32 cellular contexts compared by ENCODE assay signal in genomic region chr16:27764427-27764826, GRCh38.
"Had no signal": no experiment of that assay in that cellular context is flagged by ENCODE, and none has a peak within 500 bp of the region (broad histone marks: within the 10 kb centered on the region; RNA-seq: fewer than 3 reads in every experiment).

No MANE protein-coding gene starts in this region.

- H3K9me3 ChIP-seq: adrenal gland, body of pancreas had no signal

- H3K27ac Mint-ChIP-seq: activated B cell treated with CpG ODN at 0.5 μM for 24 hours; activated CD4-positive, alpha-beta memory T cell treated with anti-CD3 and anti-CD28 coated beads, Interleukin-2, amount 10 ng/mL, durations not matched to agents 7 days and 5 days; activated CD4-positive, alpha-beta T cell treated with anti-CD3 and anti-CD28 coated beads for 36 hours; activated CD4-positive, alpha-beta T cell treated with anti-CD3 and anti-CD28 coated beads, Interleukin-2, amount 10 ng/mL, durations not matched to agents 7 days and 5 days; activated CD8-positive, alpha-beta memory T cell treated with anti-CD3 and anti-CD28 coated beads, Interleukin-2, amount 10 ng/mL, durations not matched to agents 7 days and 5 days; activated CD8-positive, alpha-beta T cell treated with anti-CD3 and anti-CD28 coated beads, Interleukin-2, amount 10 ng/mL, durations not matched to agents 7 days and 5 days; activated naive CD4-positive, alpha-beta T cell treated with anti-CD3 and anti-CD28 coated beads for 36 hours; activated naive CD4-positive, alpha-beta T cell treated with anti-CD3 and anti-CD28 coated beads, Interleukin-2, amount 50 U/mL, for 72 hours; activated naive CD8-positive, alpha-beta T cell treated with anti-CD3 and anti-CD28 coated beads for 36 hours; activated T-cell treated with anti-CD3 and anti-CD28 coated beads, Interleukin-2, amount 50 U/mL, for 24 hours; T-helper 1 cell treated with Interleukin-12 subunit alpha and Interleukin-12 subunit beta and Interleukin-4 antibody, amounts not matched to agents 30 μg/mL and 1 μg/mL, for 36 hours; T-helper 2 cell treated with Interferon-gamma antibody and Interleukin-4, amounts not matched to agents 5 μg/mL and 100 μg/mL, for 36 hours had no signal

- H3K27ac ChIP-seq: adrenal gland, body of pancreas, brain microvascular endothelial cell, breast epithelium, VCaP had no signal

- H3K4me3 ChIP-seq: adrenal gland, body of pancreas, breast epithelium had no signal

- H3K36me3 ChIP-seq: brain microvascular endothelial cell, breast epithelium had no signal

- ATAC-seq: activated CD4-positive, alpha-beta T cell treated with anti-CD3 and anti-CD28 coated beads for 36 hours; activated CD8-positive, alpha-beta memory T cell treated with anti-CD3 and anti-CD28 coated beads, Interleukin-2, amount 10 ng/mL, durations not matched to agents 7 days and 5 days; activated CD8-positive, alpha-beta T cell treated with anti-CD3 and anti-CD28 coated beads, Interleukin-2, amount 10 ng/mL, durations not matched to agents 7 days and 5 days; activated naive CD4-positive, alpha-beta T cell treated with anti-CD3 and anti-CD28 coated beads, Interleukin-2, amount 50 U/mL, for 72 hours; body of pancreas had no signal

- H3K9me3 Mint-ChIP-seq: activated CD4-positive, alpha-beta memory T cell treated with anti-CD3 and anti-CD28 coated beads, Interleukin-2, amount 10 ng/mL, durations not matched to agents 7 days and 5 days; activated naive CD4-positive, alpha-beta T cell treated with anti-CD3 and anti-CD28 coated beads for 36 hours; activated naive CD4-positive, alpha-beta T cell treated with anti-CD3 and anti-CD28 coated beads, Interleukin-2, amount 50 U/mL, for 72 hours; activated naive CD8-positive, alpha-beta T cell treated with anti-CD3 and anti-CD28 coated beads for 36 hours; activated T-cell treated with anti-CD3 and anti-CD28 coated beads, Interleukin-2, amount 50 U/mL, for 24 hours; T-helper 1 cell treated with Interleukin-12 subunit alpha and Interleukin-12 subunit beta and Interleukin-4 antibody, amounts not matched to agents 30 μg/mL and 1 μg/mL, for 36 hours; T-helper 2 cell treated with Interferon-gamma antibody and Interleukin-4, amounts not matched to agents 5 μg/mL and 100 μg/mL, for 36 hours had no signal

- H3K27me3 ChIP-seq: adrenal gland, body of pancreas, brain microvascular endothelial cell, breast epithelium had no signal

- H3K4me1 ChIP-seq: adrenal gland, body of pancreas, breast epithelium had no signal

- H3K4me3 Mint-ChIP-seq: activated B cell treated with CpG ODN at 0.5 μM for 24 hours; activated CD4-positive, alpha-beta memory T cell treated with anti-CD3 and anti-CD28 coated beads, Interleukin-2, amount 10 ng/mL, durations not matched to agents 7 days and 5 days; activated CD4-positive, alpha-beta T cell treated with anti-CD3 and anti-CD28 coated beads for 36 hours; activated CD4-positive, alpha-beta T cell treated with anti-CD3 and anti-CD28 coated beads, Interleukin-2, amount 10 ng/mL, durations not matched to agents 7 days and 5 days; activated CD8-positive, alpha-beta memory T cell treated with anti-CD3 and anti-CD28 coated beads, Interleukin-2, amount 10 ng/mL, durations not matched to agents 7 days and 5 days; activated CD8-positive, alpha-beta T cell treated with anti-CD3 and anti-CD28 coated beads, Interleukin-2, amount 10 ng/mL, durations not matched to agents 7 days and 5 days; activated naive CD4-positive, alpha-beta T cell treated with anti-CD3 and anti-CD28 coated beads for 36 hours; activated naive CD8-positive, alpha-beta T cell treated with anti-CD3 and anti-CD28 coated beads for 36 hours; activated T-cell treated with anti-CD3 and anti-CD28 coated beads, Interleukin-2, amount 50 U/mL, for 24 hours; T-helper 1 cell treated with Interleukin-12 subunit alpha and Interleukin-12 subunit beta and Interleukin-4 antibody, amounts not matched to agents 30 μg/mL and 1 μg/mL, for 36 hours; T-helper 2 cell treated with Interferon-gamma antibody and Interleukin-4, amounts not matched to agents 5 μg/mL and 100 μg/mL, for 36 hours had no signal

- DNase-seq: activated B cell treated with CpG ODN at 0.5 μM for 24 hours; activated CD4-positive, alpha-beta memory T cell treated with anti-CD3 and anti-CD28 coated beads, Interleukin-2, amount 10 ng/mL, durations not matched to agents 7 days and 5 days; activated CD4-positive, alpha-beta T cell treated with anti-CD3 and anti-CD28 coated beads for 1 hour; activated CD4-positive, alpha-beta T cell treated with anti-CD3 and anti-CD28 coated beads for 36 hours; activated CD4-positive, alpha-beta T cell treated with anti-CD3 and anti-CD28 coated beads for 48 hours; activated CD4-positive, alpha-beta T cell treated with anti-CD3 and anti-CD28 coated beads, Interleukin-2, amount 10 ng/mL, durations not matched to agents 7 days and 5 days; activated CD4-positive, alpha-beta T cell treated with anti-CD3 and anti-CD28 coated beads, Interleukin-2, amount 50 U/mL, for 48 hours; activated CD8-positive, alpha-beta memory T cell treated with anti-CD3 and anti-CD28 coated beads for 24 hours; activated CD8-positive, alpha-beta memory T cell treated with anti-CD3 and anti-CD28 coated beads, Interleukin-2, amount 10 ng/mL, durations not matched to agents 7 days and 5 days; activated CD8-positive, alpha-beta memory T cell treated with anti-CD3 and anti-CD28 coated beads, Interleukin-2, amount 50 U/mL, for 48 hours; activated CD8-positive, alpha-beta T cell treated with anti-CD3 and anti-CD28 coated beads, Interleukin-2, amount 10 ng/mL, durations not matched to agents 7 days and 5 days; activated effector memory CD4-positive, alpha-beta T cell treated with anti-CD3 and anti-CD28 coated beads, Interleukin-2, amount 50 U/mL, for 16 hours; activated gamma-delta T cell treated with Interleukin-2 at 50 U/mL for 16 hours; activated naive CD4-positive, alpha-beta T cell; activated naive CD4-positive, alpha-beta T cell treated with anti-CD3 and anti-CD28 coated beads for 36 hours; activated naive CD4-positive, alpha-beta T cell treated with anti-CD3 and anti-CD28 coated beads, Interleukin-2, amount 50 U/mL, for 16 hours; activated naive CD8-positive, alpha-beta T cell treated with anti-CD3 and anti-CD28 coated beads for 36 hours; activated T-cell treated with anti-CD3 and anti-CD28 coated beads, Interleukin-2, amount 50 U/mL, for 24 hours; activated T-cell treated with anti-CD3 and anti-CD28 coated beads, Interleukin-2, amount 50 U/mL, for 48 hours; adrenal gland; amniotic stem cell; body of pancreas; brain microvascular endothelial cell; central memory CD4-positive, alpha-beta T cell; T-helper 1 cell; T-helper 2 cell; T-helper 9 cell had no signal

- H3K4me1 Mint-ChIP-seq: activated CD4-positive, alpha-beta memory T cell treated with anti-CD3 and anti-CD28 coated beads, Interleukin-2, amount 10 ng/mL, durations not matched to agents 7 days and 5 days; activated CD4-positive, alpha-beta T cell treated with anti-CD3 and anti-CD28 coated beads for 36 hours; activated CD8-positive, alpha-beta memory T cell treated with anti-CD3 and anti-CD28 coated beads, Interleukin-2, amount 10 ng/mL, durations not matched to agents 7 days and 5 days; activated naive CD8-positive, alpha-beta T cell treated with anti-CD3 and anti-CD28 coated beads for 36 hours had no signal

- H3K27me3 Mint-ChIP-seq: activated B cell treated with CpG ODN at 0.5 μM for 24 hours; activated CD4-positive, alpha-beta memory T cell treated with anti-CD3 and anti-CD28 coated beads, Interleukin-2, amount 10 ng/mL, durations not matched to agents 7 days and 5 days; activated CD4-positive, alpha-beta T cell treated with anti-CD3 and anti-CD28 coated beads for 36 hours; activated CD4-positive, alpha-beta T cell treated with anti-CD3 and anti-CD28 coated beads, Interleukin-2, amount 10 ng/mL, durations not matched to agents 7 days and 5 days; activated CD8-positive, alpha-beta memory T cell treated with anti-CD3 and anti-CD28 coated beads, Interleukin-2, amount 10 ng/mL, durations not matched to agents 7 days and 5 days; activated naive CD8-positive, alpha-beta T cell treated with anti-CD3 and anti-CD28 coated beads for 36 hours; activated T-cell treated with anti-CD3 and anti-CD28 coated beads, Interleukin-2, amount 50 U/mL, for 24 hours had no signal
